Comparison of ENCODE assay signal across 10 cellular contexts in genomic region chr20:58131581-58132142, GRCh38.
DNase-seq lines count a peak whose midpoint lies in the region; ATAC-seq, FAIRE-seq and TF ChIP-seq lines count a peak whose summit lies in the region.
"Had no signal": no experiment of that assay in that cellular context is flagged by ENCODE, and none has a peak within 500 bp of the region (broad histone marks: within the 10 kb centered on the region; RNA-seq: fewer than 3 reads in every experiment).

No MANE protein-coding gene starts in this region.

- H3K36me3 Mint-ChIP-seq in activated T-cell treated with anti-CD3 and anti-CD28 coated beads, Interleukin-2, amount 50 U/mL, for 24 hours (ENCODE audit: low read depth): no peaks in the 10 kb centered on the region
- H3K36me3 Mint-ChIP-seq: natural killer cell treated with Interleukin-12 subunit alpha and Interleukin-12 subunit beta and Interleukin-15 and Interleukin-18, amount 100 ng/mL, for 72 hours had no signal

- no peaks in the 10 kb centered on the region for H3K9me3 Mint-ChIP-seq in activated T-cell treated with anti-CD3 and anti-CD28 coated beads, Interleukin-2, amount 50 U/mL, for 24 hours
- H3K9me3 Mint-ChIP-seq: natural killer cell treated with Interleukin-12 subunit alpha and Interleukin-12 subunit beta and Interleukin-15 and Interleukin-18, amount 100 ng/mL, for 72 hours had no signal

- H3K27me3 ChIP-seq in Karpas-422 (ENCODE audit: low read length): no peaks in the 10 kb centered on the region

- intact Hi-C loops in lower leg skin (cut with DNase I; ENCODE audit: low total_unique reads): no loop called here

- no peak overlapping the region for H3K4me3 ChIP-seq in A549
- peak overlapping the region; percentile 21 for H3K4me3 ChIP-seq in HFF-Myc (replicated peaks; ENCODE audit: low read depth, low read length)
- peak overlapping the region; percentile 0 for H3K4me3 ChIP-seq in astrocyte of the cerebellum (ENCODE audit: low read depth, low read length)
- no peak overlapping the region for H3K4me3 ChIP-seq in lower leg skin (ENCODE audit: low read depth, poor library complexity, severe bottlenecking)
- H3K4me3 ChIP-seq in Karpas-422 (ENCODE audit: low read length): no peak overlapping the region
- H3K4me3 ChIP-seq: K562 had no signal

- H3K27ac ChIP-seq in A549: peak overlapping the region; percentile 41 to 68; a peak in 4 of 6 replicates
- H3K27ac ChIP-seq in Karpas-422 (ENCODE audit: low read length): no peak overlapping the region

- WGBS in A549 (ENCODE audit: missing lambda C conversion rate): 47% methylated on average over 8 of the region's 8 CpGs
- 25 to 29% methylated on average over 8 of the region's 8 CpGs for WGBS in lower leg skin, 2 donors

- ATAC-seq in A549 (peak in 1 of 2 experiments; percentile 59; a peak in 3 of 6 replicates), GM19395 (IDR thresholded peaks at IDR 0.05; ENCODE audit: unreplicated experiment) (no peak), GM18909 (IDR thresholded peaks at IDR 0.05; ENCODE audit: poor library complexity, unreplicated experiment) (no peak)
- ATAC-seq: K562; natural killer cell treated with Interleukin-12 subunit alpha and Interleukin-12 subunit beta and Interleukin-15 and Interleukin-18, amount 100 ng/mL, for 72 hours had no signal

- peaks cover 82% of the 10 kb centered on the region for H3K27me3 Mint-ChIP-seq in activated T-cell treated with anti-CD3 and anti-CD28 coated beads, Interleukin-2, amount 50 U/mL, for 24 hours

- no peak for TF ChIP-seq CTCF in A549 (IDR thresholded peaks at IDR 0.05)
- no peak for TF ChIP-seq CTCF in HFF-Myc (IDR thresholded peaks at IDR 0.05; ENCODE audit: low read depth, low read length, missing control alignments)
- no peak for TF ChIP-seq CTCF in astrocyte of the cerebellum (IDR thresholded peaks at IDR 0.05; ENCODE audit: low read depth, low read length, missing control alignments)
- no peak for TF ChIP-seq CTCF in lower leg skin (IDR thresholded peaks at IDR 0.05)

- no peak overlapping the region for H3K4me3 Mint-ChIP-seq in activated T-cell treated with anti-CD3 and anti-CD28 coated beads, Interleukin-2, amount 50 U/mL, for 24 hours
- H3K4me3 Mint-ChIP-seq: natural killer cell treated with Interleukin-12 subunit alpha and Interleukin-12 subunit beta and Interleukin-15 and Interleukin-18, amount 100 ng/mL, for 72 hours had no signal

- no peak for TF ChIP-seq RAD21 in A549 (conservative IDR thresholded peaks at IDR 0.05 in 1 of 2, IDR thresholded peaks at IDR 0.05 in 1 of 2)

- H3K9me3 ChIP-seq in A549: peaks cover 1% of the 10 kb centered on the region; the same call in 2 of the 3 replicates
- H3K9me3 ChIP-seq in Karpas-422 (ENCODE audit: low read length): no peaks in the 10 kb centered on the region

- H3K9me2 ChIP-seq in Karpas-422 (replicated peaks; ENCODE audit: insufficient read depth, low read length): no peaks in the 10 kb centered on the region

- no peaks in the 10 kb centered on the region for H3K36me3 ChIP-seq in Karpas-422 (ENCODE audit: insufficient read depth, low read length)

- no peak overlapping the region for H3K27ac Mint-ChIP-seq in activated T-cell treated with anti-CD3 and anti-CD28 coated beads, Interleukin-2, amount 50 U/mL, for 24 hours
- H3K27ac Mint-ChIP-seq: natural killer cell treated with Interleukin-12 subunit alpha and Interleukin-12 subunit beta and Interleukin-15 and Interleukin-18, amount 100 ng/mL, for 72 hours had no signal

- H3K4me1 ChIP-seq in A549 (peaks cover 30% of the 10 kb centered on the region), Karpas-422 (ENCODE audit: low read length) (no peaks in the 10 kb centered on the region)

- TF ChIP-seq POLR2A in A549 (IDR thresholded peaks at IDR 0.05; ENCODE audit: low read length) (no peak), lower leg skin (IDR thresholded peaks at IDR 0.05) (no peak)

- POLR2A ChIA-PET in A549 (lab: Yijun Ruan, JAX): interaction anchor here (0.8 to 1.5 kb wide), 7 partner anchors 20 to 424 kb away, joined by 3 to 14 read pairs (median 3); partner anchors contain the start of gene PMEPA1

- peaks cover 5% of the 10 kb centered on the region for H3K4me1 Mint-ChIP-seq in activated T-cell treated with anti-CD3 and anti-CD28 coated beads, Interleukin-2, amount 50 U/mL, for 24 hours (ENCODE audit: low read depth)

- TF ChIP-seq EP300 in A549 (IDR thresholded peaks at IDR 0.05): peak in 1 of 2 experiments; percentile 36; a peak in 1 of 5 replicates

- no peak overlapping the region for H3K9ac ChIP-seq in Karpas-422 (ENCODE audit: low read length)

- CTCF ChIA-PET in A549 (lab: Yijun Ruan, JAX): interaction anchor here (1.0 to 1.6 kb wide), 4 partner anchors 16 to 45 kb away, joined by 3 to 6 read pairs (median 4); no protein-coding TSS in a partner anchor

- H3K4me2 ChIP-seq in A549: peak overlapping the region; percentile 56
- no peak overlapping the region for H3K4me2 ChIP-seq in Karpas-422 (ENCODE audit: low read depth, low read length, poor library complexity, severe bottlenecking)

- in situ Hi-C loops in astrocyte of the cerebellum (cut with HindIII; ENCODE audit: low sequenced_read_pairs): no loop called here

- FAIRE-seq in A549 (lab: Jason Lieb, UNC): peak; percentile 13
- FAIRE-seq: K562 had no signal

- no peak overlapping the region for H2AFZ ChIP-seq in Karpas-422 (ENCODE audit: low read length)

- no peaks in the 10 kb centered on the region for H3K79me2 ChIP-seq in Karpas-422 (ENCODE audit: low read length)

- no peaks in the 10 kb centered on the region for H4K20me1 ChIP-seq in Karpas-422 (ENCODE audit: insufficient read depth, low read depth, low read length)

- DNase-seq in A549 (ENCODE audit: low read depth in 1 of 2, low spot score in 1 of 2) (peak in 1 of 2 experiments; percentile 42), HFF-Myc (ENCODE audit: extremely low read depth, low read depth) (peak; percentile 81), astrocyte of the cerebellum (ENCODE audit: low read depth) (peak; percentile 92), lower leg skin (ENCODE audit: low spot score in 2 of 2) (peak; percentile 13 to 68), Karpas-422 (no peak)
- no peak for DNase-seq in activated T-cell treated with anti-CD3 and anti-CD28 coated beads, Interleukin-2, amount 50 U/mL, for 24 hours

TF ChIP-seq in A549, 52 proteins besides CTCF, POLR2A, EP300 and RAD21:
- no peak for TF ChIP-seq HES2 (IDR thresholded peaks at IDR 0.05)
- TF ChIP-seq, protein P1, sequence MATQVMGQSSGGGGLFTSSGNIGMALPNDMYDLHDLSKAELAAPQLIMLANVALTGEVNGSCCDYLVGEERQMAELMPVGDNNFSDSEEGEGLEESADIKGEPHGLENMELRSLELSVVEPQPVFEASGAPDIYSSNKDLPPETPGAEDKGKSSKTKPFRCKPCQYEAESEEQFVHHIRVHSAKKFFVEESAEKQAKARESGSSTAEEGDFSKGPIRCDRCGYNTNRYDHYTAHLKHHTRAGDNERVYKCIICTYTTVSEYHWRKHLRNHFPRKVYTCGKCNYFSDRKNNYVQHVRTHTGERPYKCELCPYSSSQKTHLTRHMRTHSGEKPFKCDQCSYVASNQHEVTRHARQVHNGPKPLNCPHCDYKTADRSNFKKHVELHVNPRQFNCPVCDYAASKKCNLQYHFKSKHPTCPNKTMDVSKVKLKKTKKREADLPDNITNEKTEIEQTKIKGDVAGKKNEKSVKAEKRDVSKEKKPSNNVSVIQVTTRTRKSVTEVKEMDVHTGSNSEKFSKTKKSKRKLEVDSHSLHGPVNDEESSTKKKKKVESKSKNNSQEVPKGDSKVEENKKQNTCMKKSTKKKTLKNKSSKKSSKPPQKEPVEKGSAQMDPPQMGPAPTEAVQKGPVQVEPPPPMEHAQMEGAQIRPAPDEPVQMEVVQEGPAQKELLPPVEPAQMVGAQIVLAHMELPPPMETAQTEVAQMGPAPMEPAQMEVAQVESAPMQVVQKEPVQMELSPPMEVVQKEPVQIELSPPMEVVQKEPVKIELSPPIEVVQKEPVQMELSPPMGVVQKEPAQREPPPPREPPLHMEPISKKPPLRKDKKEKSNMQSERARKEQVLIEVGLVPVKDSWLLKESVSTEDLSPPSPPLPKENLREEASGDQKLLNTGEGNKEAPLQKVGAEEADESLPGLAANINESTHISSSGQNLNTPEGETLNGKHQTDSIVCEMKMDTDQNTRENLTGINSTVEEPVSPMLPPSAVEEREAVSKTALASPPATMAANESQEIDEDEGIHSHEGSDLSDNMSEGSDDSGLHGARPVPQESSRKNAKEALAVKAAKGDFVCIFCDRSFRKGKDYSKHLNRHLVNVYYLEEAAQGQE (IDR thresholded peaks at IDR 0.05): no peak
- TF ChIP-seq HOXA7 (CRISPR knock-in tag; IDR thresholded peaks at IDR 0.05): no peak
- TF ChIP-seq ZC3H11A (IDR thresholded peaks at IDR 0.05): no peak
- TF ChIP-seq FOSL2 (IDR thresholded peaks at IDR 0.05): no peak
- no peak for TF ChIP-seq FOSL2 (CRISPR knock-in tag; IDR thresholded peaks at IDR 0.05)
- no peak for TF ChIP-seq RNF2 (IDR thresholded peaks at IDR 0.05; ENCODE audit: borderline replicate concordance, low read depth)
- no peak for TF ChIP-seq HOXB5 (CRISPR knock-in tag; IDR thresholded peaks at IDR 0.05)
- no peak for TF ChIP-seq NR3C1 (IDR thresholded peaks at IDR 0.05)
- no peak for TF ChIP-seq ZNF302 (CRISPR knock-in tag; IDR thresholded peaks at IDR 0.05)
- no peak for TF ChIP-seq GATA3 (IDR thresholded peaks at IDR 0.05; ENCODE audit: borderline replicate concordance)
- TF ChIP-seq RCOR1 (IDR thresholded peaks at IDR 0.05; ENCODE audit: low read depth, low read length): no peak
- TF ChIP-seq BHLHE40 (IDR thresholded peaks at IDR 0.05; ENCODE audit: low read depth, low read length): no peak
- no peak for TF ChIP-seq CEBPB (IDR thresholded peaks at IDR 0.05)
- no peak for TF ChIP-seq FOXS1 (CRISPR knock-in tag; IDR thresholded peaks at IDR 0.05)
- TF ChIP-seq CHD2 (IDR thresholded peaks at IDR 0.05; ENCODE audit: low read length, partially characterized antibody): no peak
- no peak for TF ChIP-seq KDM1A (IDR thresholded peaks at IDR 0.05; ENCODE audit: low read depth)
- no peak for TF ChIP-seq CHD4 (IDR thresholded peaks at IDR 0.05; ENCODE audit: borderline replicate concordance)
TF ChIP-seq in A549: peak in this region for 0.

Comparison
In these comparisons a context has a peak if more than half of its experiments do, and no peak if none do; other contexts are left out.
1. DNase-seq: peak in HFF-Myc (single experiment), astrocyte of the cerebellum (single experiment) and lower leg skin (2 of 2); none in activated T-cell treated with anti-CD3 and anti-CD28 coated beads, Interleukin-2, amount 50 U/mL, for 24 hours (single experiment) and Karpas-422 (single experiment).
2. H3K4me3 ChIP-seq: peak in HFF-Myc (single experiment) and astrocyte of the cerebellum (single experiment); none in A549 (single experiment), lower leg skin (single experiment) and Karpas-422 (single experiment).